34 cellular contexts compared by ENCODE assay signal in the genomic region with DNA sequence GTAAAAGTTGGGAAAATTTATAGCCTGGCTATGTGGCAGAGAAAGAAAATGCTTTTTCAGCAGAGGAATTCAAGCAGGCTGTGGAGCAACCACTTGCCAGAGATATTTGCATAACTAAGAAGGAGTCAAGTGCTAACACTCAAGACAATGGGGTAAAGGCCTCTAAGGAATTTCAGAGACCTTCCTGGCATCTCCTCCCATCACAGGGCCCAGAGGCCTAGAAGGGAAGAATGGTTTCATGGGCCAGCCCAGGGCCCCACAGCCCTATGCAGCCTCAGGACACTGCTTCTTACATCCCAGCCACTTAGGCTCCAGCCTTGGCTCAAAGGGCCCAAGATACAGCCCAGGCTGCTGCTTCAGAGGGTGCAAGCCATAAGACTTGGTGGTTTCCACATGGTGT. TPM values are rescaled to one million over a fixed set of nuclear protein-coding genes. Genes with fewer than 3 reads are reported as not detected.
"Had no signal": no experiment of that assay in that cellular context is flagged by ENCODE, and none has a peak within 500 bp of the region (broad histone marks: within the 10 kb centered on the region; RNA-seq: fewer than 3 reads in every experiment).

No MANE protein-coding gene starts in this region.

- H3K27ac Mint-ChIP-seq: activated CD4-positive, alpha-beta T cell treated with anti-CD3 and anti-CD28 coated beads, Interleukin-2, amount 10 ng/mL, durations not matched to agents 24 days and 14 days; activated CD8-positive, alpha-beta T cell treated with anti-CD3 and anti-CD28 coated beads for 36 hours; activated naive CD4-positive, alpha-beta T cell treated with anti-CD3 and anti-CD28 coated beads, Interleukin-2, amount 10 ng/mL, durations not matched to agents 7 days and 5 days; activated naive CD8-positive, alpha-beta T cell; activated naive CD8-positive, alpha-beta T cell treated with anti-CD3 and anti-CD28 coated beads, Interleukin-2, amount 50 U/mL, for 24 hours; activated T-helper 1 cell treated with anti-CD3 and anti-CD28 coated beads, Interleukin-12 subunit alpha, Interleukin-12 subunit beta, Interleukin-2, Interleukin-4 antibody, amounts not matched to agents 30 ng/mL and 10 ng/mL and 1 ng/mL, durations not matched to agents 14 hours and 24 hours and 36 hours; brain had no signal

- H3K4me3 Mint-ChIP-seq: activated CD4-positive, alpha-beta T cell treated with anti-CD3 and anti-CD28 coated beads, Interleukin-2, amount 10 ng/mL, durations not matched to agents 24 days and 14 days; activated CD8-positive, alpha-beta T cell treated with anti-CD3 and anti-CD28 coated beads for 36 hours; activated naive CD4-positive, alpha-beta T cell treated with anti-CD3 and anti-CD28 coated beads, Interleukin-2, amount 10 ng/mL, durations not matched to agents 7 days and 5 days; activated naive CD8-positive, alpha-beta T cell; activated naive CD8-positive, alpha-beta T cell treated with anti-CD3 and anti-CD28 coated beads, Interleukin-2, amount 50 U/mL, for 24 hours; activated T-cell treated with anti-CD3 and anti-CD28 coated beads, Interleukin-2, amount 50 U/mL, for 4 hours; activated T-helper 1 cell treated with anti-CD3 and anti-CD28 coated beads, Interleukin-12 subunit alpha, Interleukin-12 subunit beta, Interleukin-2, Interleukin-4 antibody, amounts not matched to agents 30 ng/mL and 10 ng/mL and 1 ng/mL, durations not matched to agents 14 hours and 24 hours and 36 hours; brain had no signal

- DNase-seq: activated CD4-positive, alpha-beta T cell treated with anti-CD3 and anti-CD28 coated beads, Interleukin-2, amount 10 ng/mL, durations not matched to agents 24 days and 14 days; activated CD4-positive, alpha-beta T cell treated with anti-CD3 and anti-CD28 coated beads, Interleukin-2, amount 50 U/mL, for 4 hours; activated CD8-positive, alpha-beta T cell treated with anti-CD3 and anti-CD28 coated beads for 36 hours; activated effector memory CD4-positive, alpha-beta T cell treated with Interleukin-2 at 50 U/mL for 16 hours; activated naive CD4-positive, alpha-beta T cell treated with anti-CD3 and anti-CD28 coated beads, Interleukin-2, amount 10 ng/mL, durations not matched to agents 7 days and 5 days; activated naive CD8-positive, alpha-beta T cell treated with anti-CD3 and anti-CD28 coated beads, Interleukin-2, amount 50 U/mL, for 24 hours; activated T-cell treated with anti-CD3 and anti-CD28 coated beads for 4 hours; activated T-cell treated with anti-CD3 and anti-CD28 coated beads, Interleukin-2, amount 50 U/mL, for 4 hours; anterior cingulate cortex; caudate nucleus; cerebellar nuclear complex; MM.1S; MV-4-11; NCI-H1092; NCI-H1436 treated with DMSO at 0.1 percent for 48 hours; NCI-H1694 treated with DMSO at 0.1 percent for 48 hours; NCI-H2029; NCI-H510A; NCI-H526; NCI-H748 treated with DMSO at 0.1 percent for 48 hours; NK-92 treated with Interleukin-12 subunit alpha and Interleukin-12 subunit beta, amount 100 ng/mL, for 24 hours; OCI-M1; Right ventricle myocardium superior; SW 1271; T1000; WERI-Rb-1 had no signal

- H3K27me3 Mint-ChIP-seq: activated CD8-positive, alpha-beta T cell treated with anti-CD3 and anti-CD28 coated beads for 36 hours; activated naive CD8-positive, alpha-beta T cell treated with anti-CD3 and anti-CD28 coated beads, Interleukin-2, amount 50 U/mL, for 24 hours; brain had no signal

- H3K4me1 Mint-ChIP-seq: activated CD4-positive, alpha-beta T cell treated with anti-CD3 and anti-CD28 coated beads, Interleukin-2, amount 10 ng/mL, durations not matched to agents 24 days and 14 days; activated naive CD4-positive, alpha-beta T cell treated with anti-CD3 and anti-CD28 coated beads, Interleukin-2, amount 10 ng/mL, durations not matched to agents 7 days and 5 days; activated naive CD8-positive, alpha-beta T cell treated with anti-CD3 and anti-CD28 coated beads, Interleukin-2, amount 50 U/mL, for 24 hours; brain had no signal

- H3K36me3 Mint-ChIP-seq: activated naive CD4-positive, alpha-beta T cell treated with anti-CD3 and anti-CD28 coated beads, Interleukin-2, amount 10 ng/mL, durations not matched to agents 7 days and 5 days; brain had no signal

- ATAC-seq: activated CD8-positive, alpha-beta T cell treated with anti-CD3 and anti-CD28 coated beads for 36 hours; activated naive CD8-positive, alpha-beta T cell treated with anti-CD3 and anti-CD28 coated beads, Interleukin-2, amount 50 U/mL, for 24 hours; activated T-cell treated with anti-CD3 and anti-CD28 coated beads, Interleukin-2, amount 50 U/mL, for 4 hours had no signal

- H3K36me3 ChIP-seq: WERI-Rb-1 had no signal

- H3K27ac ChIP-seq: WERI-Rb-1 had no signal

RNA-seq across cellular contexts. Expression of gene SLC15A1, which starts 14.3 kb away (rescaled TPM):
- total RNA-seq: activated CD4-positive, alpha-beta T cell treated with anti-CD3 and anti-CD28 coated beads, Interleukin-2, amount 10 ng/mL, durations not matched to agents 24 days and 14 days; activated CD8-positive, alpha-beta memory T cell treated with anti-CD3 and anti-CD28 coated beads for 36 hours; activated CD8-positive, alpha-beta T cell treated with anti-CD3 and anti-CD28 coated beads for 36 hours; activated T-cell treated with anti-CD3 and anti-CD28 coated beads, Interleukin-2, amount 50 U/mL, for 4 hours; activated T-helper 1 cell treated with anti-CD3 and anti-CD28 coated beads, Interleukin-12 subunit alpha, Interleukin-12 subunit beta, Interleukin-2, Interleukin-4 antibody, amounts not matched to agents 30 ng/mL and 10 ng/mL and 1 ng/mL, durations not matched to agents 14 hours and 24 hours and 36 hours; bronchial epithelial cell; LHCN-M2; Right ventricle myocardium superior; T-helper 1 cell treated with Interleukin-12 subunit alpha and Interleukin-12 subunit beta and Interleukin-4 antibody, amounts not matched to agents 30 ng/mL and 1 ng/mL, for 36 hours; T-helper 2 cell treated with Interferon-gamma antibody and Interleukin-4, amounts not matched to agents 100 ng/mL and 5 ng/mL, for 36 hours had no signal
